20 cellular contexts compared by ENCODE assay signal in genomic region chr12:95269892-95270291, GRCh38. TPM values are rescaled to one million over a fixed set of nuclear protein-coding genes. Genes with fewer than 3 reads are reported as not detected.
DNase-seq lines count a peak whose midpoint lies in the region; ATAC-seq and TF ChIP-seq lines count a peak whose summit lies in the region.
"Had no signal": no experiment of that assay in that cellular context is flagged by ENCODE, and none has a peak within 500 bp of the region (broad histone marks: within the 10 kb centered on the region; RNA-seq: fewer than 3 reads in every experiment).

No MANE protein-coding gene starts in this region.

- no peak for ATAC-seq in HG03521 (IDR thresholded peaks at IDR 0.05; ENCODE audit: unreplicated experiment)

- H3K27ac ChIP-seq in breast epithelium: no peak overlapping the region
- H3K27ac ChIP-seq: BLaER1 had no signal

- TF ChIP-seq POLR2A in breast epithelium (IDR thresholded peaks at IDR 0.05): no peak

- no peaks in the 10 kb centered on the region for H3K4me1 ChIP-seq in breast epithelium
- H3K4me1 ChIP-seq: BLaER1 had no signal

- no peaks in the 10 kb centered on the region for H3K27me3 ChIP-seq in breast epithelium
- H3K27me3 ChIP-seq: BE2C, BLaER1 had no signal

- intact Hi-C loops in breast epithelium (cut with DNase I; ENCODE audit: low total_unique reads): no loop called here

- no peaks in the 10 kb centered on the region for H3K9me3 ChIP-seq in breast epithelium
- H3K9me3 ChIP-seq: BE2C, BLaER1 had no signal

- H3K4me3 ChIP-seq in breast epithelium: no peak overlapping the region
- H3K4me3 ChIP-seq: BLaER1 had no signal

- DNase-seq in NCI-H69 (lab: John Stamatoyannopoulos, UW) (peak; percentile 5), cerebellum (ENCODE audit: low spot score) (peak; percentile 24), breast epithelium (ENCODE audit: low spot score in 2 of 2) (no peak), NCI-H748 (lab: John Stamatoyannopoulos, UW; ENCODE audit: unreplicated experiment) (no peak)
- DNase-seq: 8988T; ACHN; BE2C; CD4-positive, alpha-beta memory T cell; CD4-positive, CD25-positive, alpha-beta regulatory T cell; CD8-positive, alpha-beta memory T cell; COR-L47; DMS 273 treated with DMSO at 0.1 percent for 48 hours; DMS153; DMS53; DMS79; DND-41; EL; GF-D8 had no signal

- no peak for TF ChIP-seq CTCF in breast epithelium (IDR thresholded peaks at IDR 0.05)

- no peaks in the 10 kb centered on the region for H3K36me3 ChIP-seq in breast epithelium

RNA-seq across cellular contexts. Expression of gene VEZT, which starts 52.3 kb away (rescaled TPM):
- total RNA-seq in cerebellum: 236 TPM
- total RNA-seq in breast epithelium: 100 to 1,000 TPM in 1 of 3 donors, 10 to 100 TPM in 2; 72.8 to 126 (median 73.8) TPM

RNA-seq across cellular contexts. Expression of gene FGD6, which starts 52.6 kb away (rescaled TPM):
- total RNA-seq in cerebellum (30.0 TPM), breast epithelium (10 to 100 TPM in 2 of 3 donors, 1 to 10 TPM in 1; 5.6 to 28.0 (median 13.1) TPM)

Comparison
In these comparisons a context has a peak if more than half of its experiments do, and no peak if none do; other contexts are left out.
1. DNase-seq: peak in NCI-H69 (single experiment) and cerebellum (single experiment); none in breast epithelium (0 of 2) and NCI-H748 (single experiment).